In the genomic region with DNA sequence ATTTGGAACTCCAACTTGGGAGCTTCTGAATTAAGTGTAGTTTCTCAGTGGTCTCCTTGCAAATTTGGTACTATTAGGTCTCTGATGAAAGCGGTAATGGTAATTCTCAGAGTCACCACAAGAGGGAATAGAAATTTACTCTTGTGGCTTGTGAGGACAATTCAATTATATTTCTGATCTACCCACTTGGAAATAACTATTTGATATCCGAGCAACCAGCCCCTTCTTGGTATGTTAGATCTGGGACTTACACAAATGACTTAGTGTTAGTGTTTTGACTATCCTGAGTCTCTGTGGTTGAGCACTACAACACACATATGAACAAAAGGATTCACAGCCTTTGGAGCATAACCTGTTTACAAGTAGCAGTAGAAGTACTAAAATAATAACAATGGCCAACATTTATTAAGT, we compare ENCODE assay signal across 8 cellular contexts.
A peak's percentile ranks its signal among the peaks of the same experiment; 100 is the strongest.
DNase-seq lines count a peak whose midpoint lies in the region; ATAC-seq, FAIRE-seq and TF ChIP-seq lines count a peak whose summit lies in the region.

No MANE protein-coding gene starts in this region.

- H3K4me3 ChIP-seq in retinal pigment epithelial cell (ENCODE audit: low read length) (no peak overlapping the region), neuronal stem cell (ENCODE audit: low read length in 2 of 2) (no peak overlapping the region)

- peaks cover 0 to under 1% of the 10 kb centered on the region in 2 donors for H3K4me1 ChIP-seq in neuronal stem cell (ENCODE audit: control insufficient read depth in 2 of 2, insufficient read depth in 1 of 2, low read depth in 1 of 2, low read length in 2 of 2)

- H3K9ac ChIP-seq in neuronal stem cell (ENCODE audit: low read depth, low read length, poor library complexity): no peak overlapping the region

- H3K9me3 ChIP-seq in neuronal stem cell (replicated peaks in 1 of 2; ENCODE audit: control insufficient read depth in 2 of 2, insufficient read depth in 1 of 2, low read depth in 1 of 2, low read length in 2 of 2): no peaks in the 10 kb centered on the region

- DNase-seq in activated T-cell treated with anti-CD3 and anti-CD28 coated beads, Interleukin-2, amount 50 U/mL, for 4 hours: no peak
- DNase-seq in activated T-cell treated with anti-CD3 and anti-CD28 coated beads for 4 hours (no peak), NCI-H1092 treated with DMSO at 0.1 percent for 48 hours (lab: John Stamatoyannopoulos, UW) (peak; percentile 49), frontal cortex (ENCODE audit: low spot score in 2 of 2) (peak; percentile 61 to 71), retinal pigment epithelial cell (ENCODE audit: low read depth) (peak; percentile 9), neuronal stem cell (ENCODE audit: low spot score) (no peak)

- H3K79me1 ChIP-seq in neuronal stem cell (ENCODE audit: low read depth, low read length): no peaks in the 10 kb centered on the region

- H3K4me2 ChIP-seq in neuronal stem cell (ENCODE audit: insufficient read depth, low read length, poor library complexity, severe bottlenecking): no peak overlapping the region

- no peak overlapping the region for H3K4me3 Mint-ChIP-seq in activated T-cell treated with anti-CD3 and anti-CD28 coated beads, Interleukin-2, amount 50 U/mL, for 4 hours

- H2BK5ac ChIP-seq in neuronal stem cell (ENCODE audit: low read length): no peak overlapping the region

- H2AFZ ChIP-seq in neuronal stem cell (ENCODE audit: low read length): no peak overlapping the region

- TF ChIP-seq CTCF in retinal pigment epithelial cell (conservative IDR thresholded peaks at IDR 0.05; ENCODE audit: low read depth, low read length): peak; percentile 63

- WGBS in neuronal stem cell (ENCODE audit: extremely low coverage in 2 of 2, insufficient read length in 2 of 2, insufficient replicate concordance in 1 of 2), 2 donors: no CpG with 5 or more reads among the region's 2 CpGs

- no peak overlapping the region for H3K27ac ChIP-seq in neuronal stem cell (replicated peaks; ENCODE audit: low read length)

- no peak overlapping the region for H2BK120ac ChIP-seq in neuronal stem cell (ENCODE audit: low read depth, low read length)

- no peak overlapping the region for H3K18ac ChIP-seq in neuronal stem cell (ENCODE audit: low read length)

- no peak overlapping the region for H4K8ac ChIP-seq in neuronal stem cell (ENCODE audit: low read depth, low read length)

- H2AK5ac ChIP-seq in neuronal stem cell (ENCODE audit: low read depth, low read length): no peak overlapping the region

- no peak overlapping the region for H3K23ac ChIP-seq in neuronal stem cell (ENCODE audit: low read depth, low read length, poor library complexity)

- H3K27me3 Mint-ChIP-seq in activated T-cell treated with anti-CD3 and anti-CD28 coated beads, Interleukin-2, amount 50 U/mL, for 4 hours (ENCODE audit: low read depth): no peaks in the 10 kb centered on the region

- no peaks in the 10 kb centered on the region for H3K9me3 Mint-ChIP-seq in activated T-cell treated with anti-CD3 and anti-CD28 coated beads, Interleukin-2, amount 50 U/mL, for 4 hours

- no peak overlapping the region for H3K4ac ChIP-seq in neuronal stem cell (ENCODE audit: low read length)

- H4K91ac ChIP-seq in neuronal stem cell (ENCODE audit: low read depth, low read length, poor library complexity): no peak overlapping the region

- no peak overlapping the region for H2BK12ac ChIP-seq in neuronal stem cell (ENCODE audit: low read length)

- peaks cover 10% of the 10 kb centered on the region for H3K4me1 Mint-ChIP-seq in activated T-cell treated with anti-CD3 and anti-CD28 coated beads, Interleukin-2, amount 50 U/mL, for 4 hours (ENCODE audit: low read depth)

- no peak overlapping the region for H2BK15ac ChIP-seq in neuronal stem cell (ENCODE audit: low read length)

- peaks cover 0 to 11% (median 0%) of the 10 kb centered on the region in 3 experiments for H3K27me3 ChIP-seq in neuronal stem cell (ENCODE audit: control insufficient read depth in 3 of 3, insufficient read depth in 3 of 3, low read depth in 1 of 3, low read length in 3 of 3)

- no peak overlapping the region for H3K14ac ChIP-seq in neuronal stem cell (ENCODE audit: low read length)

- no peaks in the 10 kb centered on the region for H3K36me3 ChIP-seq in neuronal stem cell (replicated peaks in 1 of 2; ENCODE audit: control insufficient read depth in 2 of 2, insufficient read depth in 2 of 2, low read length in 2 of 2)

- peak; percentile 62 to 69 for ATAC-seq in activated T-cell treated with anti-CD3 and anti-CD28 coated beads, Interleukin-2, amount 50 U/mL, for 4 hours
- no peak for ATAC-seq in HG02973 (IDR thresholded peaks at IDR 0.05; ENCODE audit: unreplicated experiment)

- H3K36me3 Mint-ChIP-seq in activated T-cell treated with anti-CD3 and anti-CD28 coated beads, Interleukin-2, amount 50 U/mL, for 4 hours (ENCODE audit: insufficient read depth): no peaks in the 10 kb centered on the region

- FAIRE-seq in TTC549 (lab: Jason Lieb, UNC) (peak; percentile 79), frontal cortex (lab: Jason Lieb, UNC) (peak; percentile 55)

Comparison
In these comparisons a context has a peak if more than half of its experiments do, and no peak if none do; other contexts are left out.
1. DNase-seq: peak in NCI-H1092 treated with DMSO at 0.1 percent for 48 hours (single experiment), frontal cortex (2 of 2) and retinal pigment epithelial cell (single experiment); none in activated T-cell treated with anti-CD3 and anti-CD28 coated beads, Interleukin-2, amount 50 U/mL, for 4 hours (single experiment), activated T-cell treated with anti-CD3 and anti-CD28 coated beads for 4 hours (single experiment) and neuronal stem cell (single experiment).